ENCODE assay signal across 8 cellular contexts in genomic region chr10:49177391-49178355, GRCh38. TPM values are rescaled to one million over a fixed set of nuclear protein-coding genes. Genes with fewer than 3 reads are reported as not detected.
A peak's percentile ranks its signal among the peaks of the same experiment; 100 is the strongest.
DNase-seq lines count a peak whose midpoint lies in the region; ATAC-seq, FAIRE-seq and TF ChIP-seq lines count a peak whose summit lies in the region.
"Had no signal": no experiment of that assay in that cellular context is flagged by ENCODE, and none has a peak within 500 bp of the region (broad histone marks: within the 10 kb centered on the region; RNA-seq: fewer than 3 reads in every experiment).

No MANE protein-coding gene starts in this region.

- intact Hi-C loops in K562 (cut with micrococcal nuclease): loop anchor here (2.0 kb wide), 1 partner anchor 123 kb away; no protein-coding TSS in a partner anchor

- H3K9me3 Mint-ChIP-seq in stimulated activated effector memory CD8-positive, alpha-beta T cell treated with anti-CD3 and anti-CD28 coated beads, Interleukin-12 subunit alpha, Interleukin-12 subunit beta, amount 100 ng/mL, for 72 hours: no peaks in the 10 kb centered on the region

- TF ChIP-seq RAD21 in K562 (CRISPR knock-in tag; conservative IDR thresholded peaks at IDR 0.05 in 1 of 2, IDR thresholded peaks at IDR 0.05 in 1 of 2): no peak; a peak in 1 of 4 replicates

- H3K4me1 Mint-ChIP-seq in stimulated activated effector memory CD8-positive, alpha-beta T cell treated with anti-CD3 and anti-CD28 coated beads, Interleukin-12 subunit alpha, Interleukin-12 subunit beta, amount 100 ng/mL, for 72 hours: peaks cover 99% of the 10 kb centered on the region

- no peaks in the 10 kb centered on the region for H3K9me3 ChIP-seq in K562 (replicated peaks; ENCODE audit: control insufficient read depth, insufficient read depth, low read depth, low read length)

- peaks cover 26% of the 10 kb centered on the region; the same call in 1 of the 3 replicates for H3K36me3 ChIP-seq in K562 (ENCODE audit: control insufficient read depth, insufficient read depth, low read length)

- H3K27ac ChIP-seq in K562 (ENCODE audit: extremely low read depth, low read depth, low read length) (peak overlapping the region; percentile 84), layer of hippocampus (ENCODE audit: low read depth, low read length) (peak overlapping the region; percentile 67)

- CTCF ChIA-PET in K562 (lab: Yijun Ruan, JAX; ENCODE audit: low intra/inter-chr PET ratio): no interaction called here

- peak; percentile 86 for FAIRE-seq in K562 (lab: Jason Lieb, UNC)

- TF ChIP-seq POLR2A in K562 (conservative IDR thresholded peaks at IDR 0.05): peak; percentile 32; the same call in 1 of the 2 replicates

- H3K79me2 ChIP-seq in K562 (ENCODE audit: control insufficient read depth, insufficient read depth, low read length): peaks cover 89% of the 10 kb centered on the region

- POLR2A ChIA-PET in K562 (lab: Yijun Ruan, JAX): interaction anchor here (0.5 to 2.5 kb wide), 6 partner anchors 9 to 122 kb away, joined by 3 to 11 read pairs (median 5); partner anchors contain the start of gene TMEM273

- peak overlapping the region; percentile 79 for H3K4me3 Mint-ChIP-seq in stimulated activated effector memory CD8-positive, alpha-beta T cell treated with anti-CD3 and anti-CD28 coated beads, Interleukin-12 subunit alpha, Interleukin-12 subunit beta, amount 100 ng/mL, for 72 hours

- TF ChIP-seq CTCF in K562 (IDR thresholded peaks at IDR 0.05 in 2 of 3, conservative IDR thresholded peaks at IDR 0.05 in 1 of 3; ENCODE audit: insufficient read depth in 2 of 3, low read depth in 1 of 3, low read length in 3 of 3): no peak

- peak overlapping the region; percentile 60 to 88 for H3K9ac ChIP-seq in K562 (ENCODE audit: insufficient read depth in 1 of 2, low read depth in 2 of 2, low read length in 2 of 2)

- H3K4me2 ChIP-seq in K562 (ENCODE audit: insufficient read depth, low read length): peak overlapping the region; percentile 45

- no TSS peak for BruUV-seq in K562 (replicated peaks; lab: Mats Ljungman, UMichigan)

- peaks cover 10% of the 10 kb centered on the region for H3K9me1 ChIP-seq in K562 (ENCODE audit: control insufficient read depth, insufficient read depth, low read length)

- no peaks in the 10 kb centered on the region for H4K20me1 ChIP-seq in K562 (replicated peaks; ENCODE audit: control insufficient read depth, insufficient read depth, low read length)

- peaks cover 100% of the 10 kb centered on the region for H3K36me3 Mint-ChIP-seq in stimulated activated effector memory CD8-positive, alpha-beta T cell treated with anti-CD3 and anti-CD28 coated beads, Interleukin-12 subunit alpha, Interleukin-12 subunit beta, amount 100 ng/mL, for 72 hours

- in situ Hi-C loops in K562 (cut with MboI): no loop called here

- DNase-seq in RPMI7951 (ENCODE audit: low read depth): peak; percentile 88
- DNase-seq in K562 (ENCODE audit: extremely low read depth in 1 of 4, low spot score in 3 of 4): peak; percentile 53 to 88 (median 67)
- peak; percentile 46 to 87 for DNase-seq in stimulated activated effector memory CD8-positive, alpha-beta T cell treated with anti-CD3 and anti-CD28 coated beads, Interleukin-12 subunit alpha, Interleukin-12 subunit beta, amount 100 ng/mL, for 72 hours (ENCODE audit: low spot score in 2 of 2)
- DNase-seq in NCI-H2029 treated with DMSO at 0.1 percent for 48 hours (lab: John Stamatoyannopoulos, UW): no peak

- peaks cover 74 to 100% of the 10 kb centered on the region in 2 experiments for H3K4me1 ChIP-seq in K562 (replicated peaks in 1 of 2; ENCODE audit: control insufficient read depth in 2 of 2, insufficient read depth in 2 of 2, low read length in 2 of 2)

- no peak overlapping the region for H3K4me3 ChIP-seq in K562

- H3K27ac Mint-ChIP-seq in stimulated activated effector memory CD8-positive, alpha-beta T cell treated with anti-CD3 and anti-CD28 coated beads, Interleukin-12 subunit alpha, Interleukin-12 subunit beta, amount 100 ng/mL, for 72 hours: peak overlapping the region; percentile 98

- peak; percentile 74 for ATAC-seq in GM18519 (IDR thresholded peaks at IDR 0.05; ENCODE audit: low FRiP score, unreplicated experiment)
- peak; percentile 80 for ATAC-seq in HG02763 (IDR thresholded peaks at IDR 0.05; ENCODE audit: unreplicated experiment)
- peak; percentile 36 for ATAC-seq in K562
- peak; percentile 93 for ATAC-seq in stimulated activated effector memory CD8-positive, alpha-beta T cell treated with anti-CD3 and anti-CD28 coated beads, Interleukin-12 subunit alpha, Interleukin-12 subunit beta, amount 100 ng/mL, for 72 hours

- WGBS in K562 (ENCODE audit: insufficient coverage, low coverage, missing lambda C conversion rate): 30% methylated on average over 9 of the region's 9 CpGs

- no peaks in the 10 kb centered on the region for H3K27me3 ChIP-seq in K562 (ENCODE audit: control insufficient read depth in 2 of 2, insufficient read depth in 2 of 2, low read length in 2 of 2)
- no peaks in the 10 kb centered on the region for H3K27me3 ChIP-seq in layer of hippocampus (ENCODE audit: control insufficient read depth, insufficient read depth, low read length)

- peak overlapping the region; percentile 78 for H2AFZ ChIP-seq in K562 (ENCODE audit: low read depth, low read length)

- peak; percentile 64; the same call in 1 of the 2 replicates for TF ChIP-seq EP300 in K562 (IDR thresholded peaks at IDR 0.05; ENCODE audit: low read length)

RNA-seq across cellular contexts. Expression of gene TMEM273, which starts 10.5 kb away (rescaled TPM):
- not detected in 2 replicates for total RNA-seq in RPMI7951 (2014; rRNA removed; shearing (Covaris generic))
- 81.2 and 118 TPM in 2 replicates for total RNA-seq in K562 (2011; cell fraction: chromatin; rRNA removed; ENCODE audit: low replicate concordance)
- 54.2 and 60.0 TPM in 2 replicates for total RNA-seq in K562 (2011; cell fraction: nucleolus; rRNA removed)
- 86.6 and 86.7 TPM in 2 replicates for total RNA-seq in K562 (2011; cell fraction: nucleoplasm; rRNA removed)
- total RNA-seq in K562 (2014; rRNA removed) (93.1 and 94.3 TPM in 2 replicates), K562 (2014; rRNA removed; fragmentation: Illumina TruSeq; extraction: Trizol) (72.3 and 78.7 TPM in 2 replicates), K562 (2015; rRNA removed; fragmentation: Illumina TruSeq; extraction: Trizol) (90.7 and 95.6 TPM in 2 replicates), K562 (2021) (63.1 and 64.3 TPM in 2 replicates)
- polyA plus RNA-seq in K562 (2011; rRNA removed) (38.9 and 39.2 TPM in 2 replicates), K562 (2014; fragmentation: Illumina TruSeq; extraction: Trizol) (126 and 127 TPM in 2 replicates), K562 (2014; fragmentation: Nextera tagmentation; extraction: Ambion mirVana) (100 to 1,000 TPM in 1 of 2 experiments, 10 to 100 TPM in 1; 97.3 to 102 TPM), K562 (2014; rRNA removed) (131 and 145 TPM in 2 replicates)
- polyA plus RNA-seq in K562 (2011; cell fraction: cytosol; rRNA removed): 28.1 and 37.9 TPM in 2 replicates
- 97.0 and 101 TPM in 2 replicates for polyA plus RNA-seq in K562 (2011; cell fraction: nucleus; rRNA removed)
- polyA plus RNA-seq in K562 (2012): 161 and 239 TPM in 2 replicates
- polyA minus RNA-seq in K562 (2011; rRNA and poly(A)+ RNA removed): 30.9 and 33.2 TPM in 2 replicates
- polyA minus RNA-seq in K562 (2011; cell fraction: cytosol; rRNA and poly(A)+ RNA removed): 9.6 and 10.0 TPM in 2 replicates
- polyA minus RNA-seq in K562 (2011; cell fraction: nucleus; rRNA and poly(A)+ RNA removed): 24.1 and 32.7 TPM in 2 replicates

RNA-seq across cellular contexts. Expression of gene FAM170B, which starts 43.9 kb away (rescaled TPM):
- not detected in 2 replicates for total RNA-seq in RPMI7951 (2014; rRNA removed; shearing (Covaris generic))
- total RNA-seq in K562 (2011; cell fraction: chromatin; rRNA removed; ENCODE audit: low replicate concordance): not detected in 2 replicates
- total RNA-seq in K562 (2011; cell fraction: nucleolus; rRNA removed): 0.53 TPM in 1 of 2 replicates, not detected in the other
- total RNA-seq in K562 (2011; cell fraction: nucleoplasm; rRNA removed): not detected in 2 replicates
- total RNA-seq in K562 (2014; rRNA removed): 0.24 TPM in 1 of 2 replicates, not detected in the other
- not detected in 2 replicates for total RNA-seq in K562 (2014; rRNA removed; fragmentation: Illumina TruSeq; extraction: Trizol)
- total RNA-seq in K562 (2015; rRNA removed; fragmentation: Illumina TruSeq; extraction: Trizol): 0.11 TPM in 2 replicates
- total RNA-seq in K562 (2021): not detected in 2 replicates
- 0.07 TPM in 1 of 2 replicates, not detected in the other for polyA plus RNA-seq in K562 (2011; rRNA removed)
- not detected in 2 replicates for polyA plus RNA-seq in K562 (2011; cell fraction: cytosol; rRNA removed)
- 0.11 TPM in 1 of 2 replicates, not detected in the other for polyA plus RNA-seq in K562 (2011; cell fraction: nucleus; rRNA removed)
- polyA plus RNA-seq in K562 (2012): 0.15 and 0.17 TPM in 2 replicates
- not detected in 2 replicates for polyA plus RNA-seq in K562 (2014; fragmentation: Illumina TruSeq; extraction: Trizol)
- not detected for polyA plus RNA-seq in K562 (2014; fragmentation: Nextera tagmentation; extraction: Ambion mirVana)
- 0.13 and 0.21 TPM in 2 replicates for polyA plus RNA-seq in K562 (2014; rRNA removed)
- polyA minus RNA-seq in K562 (2011; rRNA and poly(A)+ RNA removed): not detected in 2 replicates
- not detected in 2 replicates for polyA minus RNA-seq in K562 (2011; cell fraction: cytosol; rRNA and poly(A)+ RNA removed)
- 0.22 TPM in 1 of 2 replicates, not detected in the other for polyA minus RNA-seq in K562 (2011; cell fraction: nucleus; rRNA and poly(A)+ RNA removed)
- polyA plus RNA-seq: adipose tissue had no signal

Comparison
In these comparisons a context has a peak if more than half of its experiments do, and no peak if none do; other contexts are left out.
1. ATAC-seq: peak in every context shown above with its lines; median percentile 93 in stimulated activated effector memory CD8-positive, alpha-beta T cell treated with anti-CD3 and anti-CD28 coated beads, Interleukin-12 subunit alpha, Interleukin-12 subunit beta, amount 100 ng/mL, for 72 hours; 80 in HG02763; 74 in GM18519; 36 in K562.
2. RNA of gene TMEM273, which starts 10.5 kb away (total RNA-seq): 54.2 to 118 TPM in K562; not detected in RPMI7951; every median in the first group is over 10 times any median in the second.